Comparison of ENCODE assay signal across 11 cellular contexts in the genomic region with DNA sequence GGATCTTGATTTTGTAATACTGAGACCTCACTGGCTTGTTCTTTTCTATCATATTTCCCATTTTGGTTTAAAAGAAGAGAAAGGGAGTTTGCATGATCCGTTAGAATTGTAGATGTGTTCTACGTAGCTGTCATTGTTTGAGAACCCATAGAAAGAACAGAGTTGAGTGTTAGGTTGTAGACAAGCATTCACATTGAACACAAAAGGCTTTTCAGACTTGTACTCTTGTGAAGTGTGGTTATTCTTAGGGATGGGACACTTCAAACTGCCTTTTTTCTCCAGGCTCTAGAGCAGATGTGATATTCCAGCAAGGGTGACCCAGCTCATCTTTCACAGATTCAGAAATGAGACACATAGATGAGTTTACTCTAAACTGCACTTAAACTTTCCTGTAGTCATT. TPM values are rescaled to one million over a fixed set of nuclear protein-coding genes. Genes with fewer than 3 reads are reported as not detected.
DNase-seq lines count a peak whose midpoint lies in the region; ATAC-seq and TF ChIP-seq lines count a peak whose summit lies in the region.
"Had no signal": no experiment of that assay in that cellular context is flagged by ENCODE, and none has a peak within 500 bp of the region (broad histone marks: within the 10 kb centered on the region; RNA-seq: fewer than 3 reads in every experiment).

No MANE protein-coding gene starts in this region.

- H3K9ac ChIP-seq in IMR-90 (ENCODE audit: low read depth, low read length) = peak overlapping the region; percentile 19; the same call in 1 of the 2 replicates

- no peak overlapping the region for H2AFZ ChIP-seq in IMR-90 (replicated peaks; ENCODE audit: low read length, poor library complexity)

- H3K9me3 Mint-ChIP-seq in brain = no peaks in the 10 kb centered on the region
- no peaks in the 10 kb centered on the region for H3K9me3 Mint-ChIP-seq in activated naive CD8-positive, alpha-beta T cell treated with anti-CD3 and anti-CD28 coated beads, Interleukin-2, amount 50 U/mL, for 24 hours

- peak overlapping the region; percentile 57 for H3K4me2 ChIP-seq in IMR-90 (ENCODE audit: low read depth, low read length)

- H3K36me3 Mint-ChIP-seq in brain = peaks cover 36% of the 10 kb centered on the region
- no peaks in the 10 kb centered on the region for H3K36me3 Mint-ChIP-seq in activated naive CD8-positive, alpha-beta T cell treated with anti-CD3 and anti-CD28 coated beads, Interleukin-2, amount 50 U/mL, for 24 hours (ENCODE audit: low read depth)

- peaks cover 44% of the 10 kb centered on the region for H3K9me1 ChIP-seq in IMR-90 (ENCODE audit: insufficient read depth, low read length)

- peaks cover 89% of the 10 kb centered on the region for H4K20me1 ChIP-seq in IMR-90 (ENCODE audit: insufficient read depth, low read length)

- peak overlapping the region; percentile 71 for H3K23ac ChIP-seq in IMR-90 (ENCODE audit: low read depth, low read length)

- peak overlapping the region in 3 of 5 experiments; percentile 50 to 77 (median 77) for H3K27ac Mint-ChIP-seq in brain
- H3K27ac Mint-ChIP-seq in activated naive CD8-positive, alpha-beta T cell treated with anti-CD3 and anti-CD28 coated beads, Interleukin-2, amount 50 U/mL, for 24 hours = no peak overlapping the region

- no TSS peak for BruUV-seq in IMR-90 (replicated peaks; lab: Mats Ljungman, UMichigan)

- H3K4me1 ChIP-seq in IMR-90 (ENCODE audit: control insufficient read depth, insufficient read depth, low read length) (peaks cover 39% of the 10 kb centered on the region), lower lobe of right lung (peaks cover 94% of the 10 kb centered on the region)

- peaks cover 2% of the 10 kb centered on the region for H3K27me3 Mint-ChIP-seq in brain
- no peaks in the 10 kb centered on the region for H3K27me3 Mint-ChIP-seq in activated naive CD8-positive, alpha-beta T cell treated with anti-CD3 and anti-CD28 coated beads, Interleukin-2, amount 50 U/mL, for 24 hours

- peak overlapping the region in 1 of 5 experiments; percentile 60 for H3K4me3 Mint-ChIP-seq in brain
- no peak overlapping the region for H3K4me3 Mint-ChIP-seq in activated naive CD8-positive, alpha-beta T cell treated with anti-CD3 and anti-CD28 coated beads, Interleukin-2, amount 50 U/mL, for 24 hours

- peaks cover 77% of the 10 kb centered on the region for H3K4me1 Mint-ChIP-seq in brain
- peaks cover 47% of the 10 kb centered on the region for H3K4me1 Mint-ChIP-seq in activated naive CD8-positive, alpha-beta T cell treated with anti-CD3 and anti-CD28 coated beads, Interleukin-2, amount 50 U/mL, for 24 hours

- in situ Hi-C loops in IMR-90 (cut with MboI; ENCODE audit: low sequenced_read_pairs) = no loop called here

- no peaks in the 10 kb centered on the region for H3K27me3 ChIP-seq in IMR-90 (ENCODE audit: control insufficient read depth, insufficient read depth, low read length)
- no peaks in the 10 kb centered on the region for H3K27me3 ChIP-seq in lower lobe of right lung (ENCODE audit: low read depth)
- H3K27me3 ChIP-seq: ovary had no signal

- DNase-seq in IMR-90 (no peak), lower lobe of right lung (no peak), substantia nigra (lab: John Stamatoyannopoulos, UW) (no peak), NCI-H2029 (lab: John Stamatoyannopoulos, UW) (no peak), KG1 (lab: John Stamatoyannopoulos, UW) (no peak)
- no peak for DNase-seq in activated naive CD8-positive, alpha-beta T cell treated with anti-CD3 and anti-CD28 coated beads, Interleukin-2, amount 50 U/mL, for 24 hours
- DNase-seq: activated CD4-positive, alpha-beta T cell treated with anti-CD3 and anti-CD28 coated beads for 1 hour; Karpas-422 had no signal

- H2BK5ac ChIP-seq in IMR-90 (ENCODE audit: low read depth, low read length, poor library complexity, severe bottlenecking) = peak overlapping the region; percentile 59

- peak overlapping the region; percentile 6; the same call in 1 of the 2 replicates for H3K27ac ChIP-seq in IMR-90 (ENCODE audit: insufficient read depth, low read length)
- peak overlapping the region; percentile 50 for H3K27ac ChIP-seq in lower lobe of right lung
- H3K27ac ChIP-seq in substantia nigra (ENCODE audit: low read depth, low read length, poor library complexity, severe bottlenecking) = peak overlapping the region; percentile 53

- H3K36me3 ChIP-seq in IMR-90 (ENCODE audit: control insufficient read depth, insufficient read depth, low read length) (no peaks in the 10 kb centered on the region), lower lobe of right lung (no peaks in the 10 kb centered on the region)
- H3K36me3 ChIP-seq: ovary had no signal

- ATAC-seq in IMR-90 (ENCODE audit: low read depth) (no peak; the same call in 1 of the 2 replicates), lower lobe of right lung (no peak), GM18511 (IDR thresholded peaks at IDR 0.05; ENCODE audit: unreplicated experiment) (no peak)
- no peak for ATAC-seq in activated naive CD8-positive, alpha-beta T cell treated with anti-CD3 and anti-CD28 coated beads, Interleukin-2, amount 50 U/mL, for 24 hours

- H2AK9ac ChIP-seq in IMR-90 (replicated peaks; ENCODE audit: low read depth, low read length, poor library complexity) = no peak overlapping the region

- peak overlapping the region; percentile 3 to 23; a peak in 2 of 4 replicates for H4K8ac ChIP-seq in IMR-90 (ENCODE audit: low read depth in 2 of 2, low read length in 2 of 2)

- H3K14ac ChIP-seq in IMR-90 (replicated peaks; ENCODE audit: low read depth, low read length) = peak overlapping the region; percentile 69

- POLR2A ChIA-PET in IMR-90 (lab: Charles Lee; ENCODE audit: unreplicated experiment) = no interaction called here

- H2BK20ac ChIP-seq in IMR-90 (ENCODE audit: low read depth, low read length) = peak overlapping the region; percentile 55

- peak overlapping the region; percentile 50; the same call in 1 of the 2 replicates for H3K56ac ChIP-seq in IMR-90 (ENCODE audit: extremely low read depth, insufficient read depth, low read length)

- H2BK15ac ChIP-seq in IMR-90 (ENCODE audit: low read depth, low read length) = peak overlapping the region; percentile 27; the same call in 2 of the 3 replicates

- no peak for TF ChIP-seq POLR2A in IMR-90 (IDR thresholded peaks at IDR 0.05; ENCODE audit: low read depth, low read length)

- 0 out of 2 replicates have a peak overlapping the region, but pooled peaks have one; percentile 0 for H4K5ac ChIP-seq in IMR-90 (ENCODE audit: low read depth, low read length)

- H3K18ac ChIP-seq in IMR-90 (ENCODE audit: low read depth, low read length) = peak overlapping the region; percentile 45; the same call in 1 of the 2 replicates

- peak overlapping the region; percentile 90 for H3K4ac ChIP-seq in IMR-90 (ENCODE audit: low read depth, low read length)

- CTCF ChIA-PET in IMR-90 (lab: Yijun Ruan, JAX) = no interaction called here

- H3K4me3 ChIP-seq in IMR-90 (ENCODE audit: insufficient read depth, low read depth, low read length) (peak overlapping the region; percentile 2; the same call in 1 of the 2 replicates), lower lobe of right lung (no peak overlapping the region)
- H3K4me3 ChIP-seq: ovary had no signal

- H2AK5ac ChIP-seq in IMR-90 (ENCODE audit: low read depth, low read length) = peak overlapping the region; percentile 69; the same call in 1 of the 2 replicates

- dilution Hi-C loops in IMR-90 (cut with HindIII; ENCODE audit: low sequenced_read_pairs, unreplicated experiment) = no loop called here

- 80% methylated on average over 1 of the region's 2 CpGs; no CpG with 5 or more reads in 1 of the 2 experiments for WGBS in IMR-90 (ENCODE audit: extremely low coverage in 2 of 2, insufficient read length in 1 of 2), 2 experiments

- intact Hi-C loops in IMR-90 (cut with micrococcal nuclease) = loop anchor here (1.0 to 2.0 kb wide), 3 partner anchors 14 to 72 kb away; no protein-coding TSS in a partner anchor
- intact Hi-C loops in lower lobe of right lung (cut with DNase I) = no loop called here

- H3K79me1 ChIP-seq in IMR-90 (ENCODE audit: low read depth in 1 of 2, low read length in 2 of 2) = peaks cover 22 to 86% of the 10 kb centered on the region in 2 experiments

- peak overlapping the region; percentile 81 for H2BK120ac ChIP-seq in IMR-90 (ENCODE audit: low read depth, low read length)

- H4K91ac ChIP-seq in IMR-90 (ENCODE audit: insufficient read depth, low read depth, low read length) = peak overlapping the region; percentile 26; the same call in 1 of the 2 replicates

- TF ChIP-seq RAD21 in IMR-90 (IDR thresholded peaks at IDR 0.05; ENCODE audit: low read length) = no peak

- no peak for TF ChIP-seq CTCF in IMR-90 (conservative IDR thresholded peaks at IDR 0.05; ENCODE audit: low read depth, low read length)
- no peak for TF ChIP-seq CTCF in brain (conservative IDR thresholded peaks at IDR 0.05)
- TF ChIP-seq CTCF in lower lobe of right lung (IDR thresholded peaks at IDR 0.05) = no peak

- H3K9me3 ChIP-seq in IMR-90 (ENCODE audit: control insufficient read depth, insufficient read depth, low read length) (no peaks in the 10 kb centered on the region), lower lobe of right lung (no peaks in the 10 kb centered on the region)
- H3K9me3 ChIP-seq: ovary had no signal

TF ChIP-seq in IMR-90, 13 proteins besides CTCF, POLR2A, EP300 and RAD21:
- TF ChIP-seq RFX5 (IDR thresholded peaks at IDR 0.05; ENCODE audit: low read depth, low read length) (no peak), MAFK (IDR thresholded peaks at IDR 0.05; ENCODE audit: low read depth, low read length) (no peak), MAZ (IDR thresholded peaks at IDR 0.05; ENCODE audit: borderline replicate concordance, low read depth, low read length) (no peak), NFE2L2 (IDR thresholded peaks at IDR 0.05; ENCODE audit: low read depth, low read length) (no peak), MXI1 (IDR thresholded peaks at IDR 0.05; ENCODE audit: borderline replicate concordance, low read depth, low read length) (no peak)
- TF ChIP-seq, protein P1, sequence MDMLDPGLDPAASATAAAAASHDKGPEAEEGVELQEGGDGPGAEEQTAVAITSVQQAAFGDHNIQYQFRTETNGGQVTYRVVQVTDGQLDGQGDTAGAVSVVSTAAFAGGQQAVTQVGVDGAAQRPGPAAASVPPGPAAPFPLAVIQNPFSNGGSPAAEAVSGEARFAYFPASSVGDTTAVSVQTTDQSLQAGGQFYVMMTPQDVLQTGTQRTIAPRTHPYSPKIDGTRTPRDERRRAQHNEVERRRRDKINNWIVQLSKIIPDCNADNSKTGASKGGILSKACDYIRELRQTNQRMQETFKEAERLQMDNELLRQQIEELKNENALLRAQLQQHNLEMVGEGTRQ (IDR thresholded peaks at IDR 0.05; ENCODE audit: low read depth, low read length) = no peak

RNA-seq across cellular contexts. Expression of a gene that starts 19.9 kb away (rescaled TPM):
- total RNA-seq in IMR-90 (2012; rRNA removed) (35.3 and 38.7 TPM in 2 replicates), lower lobe of right lung (60.1 TPM)
- polyA plus RNA-seq in IMR-90 (2012; rRNA removed) (17.5 and 19.1 TPM in 2 replicates), brain (ENCODE audit: insufficient read depth, low read depth, low replicate concordance) (23.1 TPM)
- 12.9 and 22.4 TPM in 2 replicates for polyA plus RNA-seq in IMR-90 (2012; cell fraction: cytosol; rRNA removed)
- 13.2 and 15.6 TPM in 2 replicates for polyA plus RNA-seq in IMR-90 (2012; cell fraction: nucleus; rRNA removed; ENCODE audit: low replicate concordance)
